ENCODE assay signal across 9 cellular contexts in genomic region chrX:102832661-102833060, GRCh38.
DNase-seq lines count a peak whose midpoint lies in the region; ATAC-seq and TF ChIP-seq lines count a peak whose summit lies in the region.
"Had no signal": no experiment of that assay in that cellular context is flagged by ENCODE, and none has a peak within 500 bp of the region (broad histone marks: within the 10 kb centered on the region; RNA-seq: fewer than 3 reads in every experiment).

No MANE protein-coding gene starts in this region.

- POLR2A ChIA-PET in AG04449 (lab: Yijun Ruan, JAX), result no interaction called here

- H3K36me3 Mint-ChIP-seq in stimulated activated effector memory CD8-positive, alpha-beta T cell treated with anti-CD3 and anti-CD28 coated beads, Interleukin-12 subunit alpha, Interleukin-12 subunit beta, amount 100 ng/mL, for 72 hours, result no peaks in the 10 kb centered on the region

- no peak for ATAC-seq in stimulated activated effector memory CD8-positive, alpha-beta T cell treated with anti-CD3 and anti-CD28 coated beads, Interleukin-12 subunit alpha, Interleukin-12 subunit beta, amount 100 ng/mL, for 72 hours
- ATAC-seq in HG03039 (IDR thresholded peaks at IDR 0.05; ENCODE audit: unreplicated experiment), result no peak

- H3K4me3 Mint-ChIP-seq in stimulated activated effector memory CD8-positive, alpha-beta T cell treated with anti-CD3 and anti-CD28 coated beads, Interleukin-12 subunit alpha, Interleukin-12 subunit beta, amount 100 ng/mL, for 72 hours, result no peak overlapping the region

- no peaks in the 10 kb centered on the region for H3K4me1 Mint-ChIP-seq in stimulated activated effector memory CD8-positive, alpha-beta T cell treated with anti-CD3 and anti-CD28 coated beads, Interleukin-12 subunit alpha, Interleukin-12 subunit beta, amount 100 ng/mL, for 72 hours

- CTCF ChIA-PET in AG04449 (lab: Yijun Ruan, JAX), result interaction anchor here (0.8 to 1.3 kb wide), 4 partner anchors 9 to 223 kb away, joined by 3 to 5 read pairs (median 4); no protein-coding TSS in a partner anchor

- H3K27ac Mint-ChIP-seq in stimulated activated effector memory CD8-positive, alpha-beta T cell treated with anti-CD3 and anti-CD28 coated beads, Interleukin-12 subunit alpha, Interleukin-12 subunit beta, amount 100 ng/mL, for 72 hours, result no peak overlapping the region

- peak; percentile 33 for DNase-seq in AG04449 (ENCODE audit: low read depth, low spot score)
- peak; percentile 22 for DNase-seq in HCEC 1CT
- peak; percentile 1 for DNase-seq in amniotic stem cell (lab: John Stamatoyannopoulos, UW)
- peak; percentile 32 for DNase-seq in iPS-NIHi7 (ENCODE audit: extremely low spot score)
- DNase-seq in stimulated activated effector memory CD8-positive, alpha-beta T cell treated with anti-CD3 and anti-CD28 coated beads, Interleukin-12 subunit alpha, Interleukin-12 subunit beta, amount 100 ng/mL, for 72 hours (ENCODE audit: low spot score in 2 of 2), result no peak
- DNase-seq in SK-N-DZ (ENCODE audit: low spot score), result no peak
- DNase-seq in D341Med (ENCODE audit: low spot score), result no peak
- DNase-seq: activated CD4-positive, alpha-beta T cell treated with anti-CD3 and anti-CD28 coated beads for 1 hour had no signal

- no peak overlapping the region for H3K4me3 ChIP-seq in AG04449 (ENCODE audit: low read depth, low read length)

- H3K9me3 Mint-ChIP-seq in stimulated activated effector memory CD8-positive, alpha-beta T cell treated with anti-CD3 and anti-CD28 coated beads, Interleukin-12 subunit alpha, Interleukin-12 subunit beta, amount 100 ng/mL, for 72 hours, result no peaks in the 10 kb centered on the region

- no peak for TF ChIP-seq CTCF in AG04449 (IDR thresholded peaks at IDR 0.05; ENCODE audit: insufficient read depth, low read length, missing control alignments)

Comparison
In these comparisons a context has a peak if more than half of its experiments do, and no peak if none do; other contexts are left out.
1. DNase-seq: peak in AG04449 (single experiment), HCEC 1CT (single experiment), amniotic stem cell (single experiment) and iPS-NIHi7 (single experiment); none in stimulated activated effector memory CD8-positive, alpha-beta T cell treated with anti-CD3 and anti-CD28 coated beads, Interleukin-12 subunit alpha, Interleukin-12 subunit beta, amount 100 ng/mL, for 72 hours (0 of 2), SK-N-DZ (single experiment) and D341Med (single experiment).